In the genomic region with DNA sequence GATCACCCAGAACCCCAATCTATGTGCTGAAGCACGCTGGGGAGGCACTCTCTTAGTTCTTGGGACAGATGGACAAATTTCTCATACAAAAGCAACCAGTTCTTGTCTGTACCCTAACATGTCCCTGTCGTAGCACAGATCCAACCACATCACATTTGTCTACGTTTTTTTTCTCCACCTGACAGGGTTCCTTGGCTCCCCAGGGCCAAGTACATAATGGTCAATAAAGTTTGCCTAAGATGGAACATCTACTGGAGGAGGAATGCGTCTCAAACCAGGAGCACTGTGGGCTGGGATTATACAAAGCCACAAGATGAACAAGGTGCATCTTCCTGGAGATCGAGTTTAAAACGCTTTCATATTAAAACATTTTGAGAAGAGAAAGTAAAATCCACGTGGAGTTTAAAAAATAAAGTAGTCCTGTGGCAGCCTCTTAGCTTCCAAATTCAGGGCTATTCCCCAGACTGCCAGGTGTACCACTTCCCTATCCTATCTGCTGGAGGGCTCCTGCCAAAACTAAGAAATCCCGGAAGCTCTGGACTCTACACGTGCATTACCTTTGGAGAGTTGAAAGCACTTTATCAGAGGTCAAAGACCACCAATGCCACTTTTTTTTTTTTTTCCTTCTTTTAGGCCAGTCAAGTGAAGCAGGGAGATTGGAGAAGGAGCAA, we compare ENCODE assay signal across 1 cellular context.
TF ChIP-seq lines count a peak whose summit lies in the region.

No MANE protein-coding gene starts in this region.

TF ChIP-seq in endothelial cell of umbilical vein, 7 proteins besides CTCF, POLR2A, EP300 and RAD21 (continued from another document):
- TF ChIP-seq POLR2AphosphoS5 (IDR thresholded peaks at IDR 0.05; ENCODE audit: insufficient read depth, low read depth, low read length) (no peak), EZH2 (IDR thresholded peaks at IDR 0.05; ENCODE audit: borderline replicate concordance, low read depth, low read length, severe bottlenecking) (no peak), GATA2 (IDR thresholded peaks at IDR 0.05; ENCODE audit: insufficient read depth, insufficient read length, low read depth, low read length) (no peak)
